ENCODE assay signal across 20 cellular contexts in genomic region chr4:6758732-6759131, GRCh38.
"Had no signal": no experiment of that assay in that cellular context is flagged by ENCODE, and none has a peak within 500 bp of the region (broad histone marks: within the 10 kb centered on the region; RNA-seq: fewer than 3 reads in every experiment).

No MANE protein-coding gene starts in this region.

- H3K4me1 ChIP-seq: SJSA1 had no signal

- H3K27me3 ChIP-seq: SJSA1 had no signal

- H3K27ac ChIP-seq: SJSA1, SK-N-MC had no signal

- H3K9me3 ChIP-seq: SJSA1 had no signal

- H3K36me3 ChIP-seq: SJSA1 had no signal

- H3K4me3 ChIP-seq: SJSA1, SK-N-MC had no signal

- DNase-seq: KBM-7, NCI-H1092, NCI-H1105 treated with DMSO at 0.1 percent for 48 hours, NCI-H1417 treated with DMSO at 0.1 percent for 48 hours, NCI-H146, NCI-H187, NCI-H2029, NCI-H2081 treated with DMSO at 0.1 percent for 48 hours, NCI-H2171, NCI-H226, NCI-H446, NCI-H510A, NCI-H524 treated with DMSO at 0.1 percent for 48 hours, NCI-H69, NCI-H774, Right ventricle myocardium superior, RPMI8226, SIG-M5 had no signal
